ENCODE assay signal across 16 cellular contexts in genomic region chr1:226519741-226520598, GRCh38. TPM values are rescaled to one million over a fixed set of nuclear protein-coding genes. Genes with fewer than 3 reads are reported as not detected.
A peak's percentile ranks its signal among the peaks of the same experiment; 100 is the strongest.
DNase-seq lines count a peak whose midpoint lies in the region; ATAC-seq, FAIRE-seq and TF ChIP-seq lines count a peak whose summit lies in the region.
"Had no signal": no experiment of that assay in that cellular context is flagged by ENCODE, and none has a peak within 500 bp of the region (broad histone marks: within the 10 kb centered on the region; RNA-seq: fewer than 3 reads in every experiment).

No MANE protein-coding gene starts in this region.

- 43% methylated on average over 13 of the region's 13 CpGs for WGBS in A549 (ENCODE audit: missing lambda C conversion rate)

- TF ChIP-seq POLR2A in A549 (IDR thresholded peaks at IDR 0.05; ENCODE audit: low read length) (no peak), uterus (IDR thresholded peaks at IDR 0.05) (no peak)

- no peak for TF ChIP-seq CTCF in A549 (IDR thresholded peaks at IDR 0.05)
- peak; percentile 27 for TF ChIP-seq CTCF in bronchial epithelial cell (IDR thresholded peaks at IDR 0.05; ENCODE audit: insufficient read depth, low read length, severe bottlenecking)
- TF ChIP-seq CTCF in uterus (IDR thresholded peaks at IDR 0.05): no peak

- H3K36me3 ChIP-seq in bronchial epithelial cell (ENCODE audit: control insufficient read depth, insufficient read depth, low read length) (no peaks in the 10 kb centered on the region), uterus (no peaks in the 10 kb centered on the region)
- H3K36me3 ChIP-seq: SJCRH30, thoracic aorta had no signal

- TF ChIP-seq RAD21 in A549 (conservative IDR thresholded peaks at IDR 0.05 in 1 of 2, IDR thresholded peaks at IDR 0.05 in 1 of 2): no peak

- no peak overlapping the region for H3K4me2 ChIP-seq in A549

- CTCF ChIA-PET in A549 (lab: Yijun Ruan, JAX): interaction anchor here (1.6 to 2.0 kb wide), 2 partner anchors 10 to 28 kb away, joined by 3 to 11 read pairs; partner anchors contain the start of gene STUM

- intact Hi-C loops in left colon (cut with DNase I, micrococcal nuclease): no loop called here
- intact Hi-C loops in uterus (cut with DNase I; ENCODE audit: low total_unique reads): no loop called here

- H3K9me3 ChIP-seq in A549 (no peaks in the 10 kb centered on the region), uterus (no peaks in the 10 kb centered on the region)
- H3K9me3 ChIP-seq: thoracic aorta had no signal

- no peak overlapping the region for H3K4me3 ChIP-seq in A549
- no peak overlapping the region for H3K4me3 ChIP-seq in bronchial epithelial cell (ENCODE audit: low read depth, low read length)
- H3K4me3 ChIP-seq in uterus: no peak overlapping the region
- H3K4me3 ChIP-seq: SJCRH30, thoracic aorta had no signal

- POLR2A ChIA-PET in A549 (lab: Yijun Ruan, JAX): no interaction called here

- FAIRE-seq in A549 (lab: Jason Lieb, UNC) (no peak), bronchial epithelial cell (lab: Jason Lieb, UNC) (no peak)
- FAIRE-seq: islet of Langerhans, TTC549 had no signal

- TF ChIP-seq EP300 in A549 (IDR thresholded peaks at IDR 0.05): no peak

- H3K27me3 ChIP-seq in bronchial epithelial cell (ENCODE audit: control insufficient read depth, insufficient read depth, low read length) (no peaks in the 10 kb centered on the region), uterus (no peaks in the 10 kb centered on the region)
- H3K27me3 ChIP-seq: SJCRH30 had no signal

- DNase-seq in A549 (ENCODE audit: low read depth in 1 of 2, low spot score in 1 of 2) (no peak), HuH-7 (ENCODE audit: low spot score) (peak; percentile 33), bronchial epithelial cell (ENCODE audit: low read depth) (no peak), left colon (no peak), kidney tubule cell (ENCODE audit: low spot score) (no peak), T-helper 2 cell (no peak), uterus (no peak)
- DNase-seq: effector memory CD8-positive, alpha-beta T cell; NCI-H82 had no signal

- H3K4me1 ChIP-seq in A549: no peaks in the 10 kb centered on the region
- no peaks in the 10 kb centered on the region for H3K4me1 ChIP-seq in uterus

- H3K27ac ChIP-seq in A549: no peak overlapping the region
- no peak overlapping the region for H3K27ac ChIP-seq in uterus
- H3K27ac ChIP-seq: SJCRH30, thoracic aorta had no signal

- ATAC-seq in A549 (peak; percentile 60 to 72; a peak in 5 of 6 replicates), left colon (peak; percentile 59), HG02571 (IDR thresholded peaks at IDR 0.05; ENCODE audit: unreplicated experiment) (no peak)
- ATAC-seq: effector memory CD8-positive, alpha-beta T cell had no signal

TF ChIP-seq in A549, 52 proteins besides CTCF, POLR2A, EP300 and RAD21:
- no peak for TF ChIP-seq FOSB (CRISPR knock-in tag; IDR thresholded peaks at IDR 0.05)
TF ChIP-seq in A549: peak in this region for 0.

RNA-seq across cellular contexts. Expression of gene STUM, which starts 28.6 kb away (rescaled TPM):
- polyA plus RNA-seq in A549 (2011; rRNA removed) (not detected in 2 replicates), A549 (2017; fragmentation: RNase III; extraction: RNeasy Plus Mini Kit Qiagen cat#74134 plus additional on column Dnase treatment) (not detected in 3 replicates)
- polyA plus RNA-seq in A549 (2012; cell fraction: cytosol; rRNA removed): not detected in 2 replicates
- polyA plus RNA-seq in A549 (2012; cell fraction: nucleus; rRNA removed): not detected in 2 replicates
- not detected in 2 replicates for polyA minus RNA-seq in A549 (2011; rRNA and poly(A)+ RNA removed)
- total RNA-seq in bronchial epithelial cell (not detected in 2 replicates), left colon (1 to 10 TPM; 1.4 to 3.9 TPM), uterus (1 to 10 TPM in 3 of 4 donors, under 1 TPM in 1; 0.88 to 9.1 (median 2.2) TPM)
- total RNA-seq: activated CD8-positive, alpha-beta memory T cell treated with anti-CD3 and anti-CD28 coated beads for 36 hours; pulmonary artery endothelial cell had no signal
